Comparison of ENCODE assay signal across 21 cellular contexts in the genomic region with DNA sequence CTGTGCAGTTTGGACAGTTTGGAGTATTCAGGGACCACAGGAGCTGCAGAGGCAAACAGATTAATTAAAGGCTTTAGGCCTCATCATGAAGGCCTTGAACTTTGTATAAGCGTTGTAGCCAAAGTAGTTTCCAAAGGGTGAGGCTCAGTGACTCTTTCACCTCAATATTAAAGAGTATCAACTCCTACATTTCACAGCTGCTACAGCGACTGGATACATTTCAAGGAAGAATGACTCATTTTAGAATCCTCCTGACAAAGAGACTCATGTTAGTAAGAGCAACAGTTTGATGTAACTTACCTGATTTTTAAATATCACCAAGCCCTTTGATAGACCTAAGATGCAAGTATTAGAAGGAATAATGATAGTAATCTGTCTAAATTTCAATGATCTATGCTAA.
A peak's percentile ranks its signal among the peaks of the same experiment; 100 is the strongest.
DNase-seq lines count a peak whose midpoint lies in the region; ATAC-seq and TF ChIP-seq lines count a peak whose summit lies in the region.
"Had no signal": no experiment of that assay in that cellular context is flagged by ENCODE, and none has a peak within 500 bp of the region (broad histone marks: within the 10 kb centered on the region; RNA-seq: fewer than 3 reads in every experiment).

No MANE protein-coding gene starts in this region.

- no peak for ATAC-seq in activated T-cell treated with anti-CD3 and anti-CD28 coated beads, Interleukin-2, amount 50 U/mL, for 4 hours
- ATAC-seq: GM12878; HepG2; stimulated activated naive CD8-positive, alpha-beta T cell treated with anti-CD3 and anti-CD28 coated beads, Interleukin-15, Interleukin-2, amounts not matched to agents 100 U/mL and 50 U/mL, for 24 hours had no signal

- H3K36me3 Mint-ChIP-seq in activated T-cell treated with anti-CD3 and anti-CD28 coated beads, Interleukin-2, amount 50 U/mL, for 4 hours (ENCODE audit: insufficient read depth) = no peaks in the 10 kb centered on the region
- H3K36me3 Mint-ChIP-seq: CD8-positive, alpha-beta memory T cell had no signal

- no peaks in the 10 kb centered on the region for H3K36me3 ChIP-seq in adipocyte (ENCODE audit: control insufficient read depth, insufficient read depth, low read length, severe bottlenecking)
- no peaks in the 10 kb centered on the region for H3K36me3 ChIP-seq in sigmoid colon
- H3K36me3 ChIP-seq: cardiac muscle cell, WERI-Rb-1 had no signal

- H3K4me1 Mint-ChIP-seq in activated T-cell treated with anti-CD3 and anti-CD28 coated beads, Interleukin-2, amount 50 U/mL, for 4 hours (ENCODE audit: low read depth) = no peaks in the 10 kb centered on the region
- H3K4me1 Mint-ChIP-seq: CD8-positive, alpha-beta memory T cell had no signal

- H3K27me3 ChIP-seq in adipocyte (replicated peaks; ENCODE audit: control insufficient read depth, insufficient read depth, low read length) = no peaks in the 10 kb centered on the region
- no peaks in the 10 kb centered on the region for H3K27me3 ChIP-seq in sigmoid colon
- H3K27me3 ChIP-seq: cardiac muscle cell had no signal

- no peaks in the 10 kb centered on the region for H3K9me3 Mint-ChIP-seq in activated T-cell treated with anti-CD3 and anti-CD28 coated beads, Interleukin-2, amount 50 U/mL, for 4 hours

- no peak for TF ChIP-seq POLR2A in sigmoid colon (IDR thresholded peaks at IDR 0.05)

- H3K9ac ChIP-seq in adipocyte (ENCODE audit: low read length) = no peak overlapping the region

- H3K4me3 Mint-ChIP-seq in activated T-cell treated with anti-CD3 and anti-CD28 coated beads, Interleukin-2, amount 50 U/mL, for 4 hours = no peak overlapping the region
- H3K4me3 Mint-ChIP-seq: CD8-positive, alpha-beta memory T cell had no signal

- H3K27ac ChIP-seq in sigmoid colon = peak overlapping the region; percentile 3 to 68 (median 34)
- H3K27ac ChIP-seq: cardiac muscle cell, WERI-Rb-1 had no signal

- H3K4me1 ChIP-seq in adipocyte (ENCODE audit: control insufficient read depth, insufficient read depth, low read length) (peaks cover 6% of the 10 kb centered on the region), sigmoid colon (peaks cover 0 to 42% (median 26%) of the 10 kb centered on the region in 4 donors)

- H3K4me3 ChIP-seq in adipocyte (ENCODE audit: low read length) (no peak overlapping the region), fibroblast of the aortic adventitia (ENCODE audit: low read depth, low read length) (no peak overlapping the region), sigmoid colon (no peak overlapping the region)
- H3K4me3 ChIP-seq: cardiac muscle cell, GM12878 had no signal

- no peaks in the 10 kb centered on the region for H3K27me3 Mint-ChIP-seq in activated T-cell treated with anti-CD3 and anti-CD28 coated beads, Interleukin-2, amount 50 U/mL, for 4 hours (ENCODE audit: low read depth)

- H3K9me3 ChIP-seq in adipocyte (ENCODE audit: control insufficient read depth, low read length) (no peaks in the 10 kb centered on the region), sigmoid colon (no peaks in the 10 kb centered on the region)

- 56 to 65% methylated on average over 2 of the region's 2 CpGs for WGBS in sigmoid colon, 2 donors

- TF ChIP-seq EP300 in sigmoid colon (IDR thresholded peaks at IDR 0.05) = no peak

- DNase-seq in HT1080 (ENCODE audit: low read depth) (peak; percentile 44), adipocyte (ENCODE audit: low read depth) (peak; percentile 24), fibroblast of the aortic adventitia (ENCODE audit: low read depth) (peak; percentile 48), sigmoid colon (no peak), SW 1271 (lab: John Stamatoyannopoulos, UW) (no peak), cardiac septum (ENCODE audit: low spot score) (no peak)
- no peak for DNase-seq in activated T-cell treated with anti-CD3 and anti-CD28 coated beads, Interleukin-2, amount 50 U/mL, for 4 hours
- DNase-seq: activated CD4-positive, alpha-beta T cell treated with anti-CD3 and anti-CD28 coated beads, Interleukin-2, amount 50 U/mL, for 1 hour; activated effector memory CD4-positive, alpha-beta T cell treated with Interleukin-2 at 50 U/mL for 16 hours; AML-193; CD8-positive, alpha-beta memory T cell; kidney; NCI-H1417; NCI-H524; RPMI8226; stimulated activated CD4-positive, alpha-beta T cell treated with anti-CD3 and anti-CD28 coated beads, Interleukin-4, amount 100 ng/mL, for 24 hours; stimulated activated naive CD8-positive, alpha-beta T cell treated with anti-CD3 and anti-CD28 coated beads, Interleukin-15, Interleukin-2, amounts not matched to agents 100 U/mL and 50 U/mL, for 24 hours; WERI-Rb-1 had no signal

- intact Hi-C loops in sigmoid colon (cut with DNase I) = loop anchor here (10.0 kb wide), 2 partner anchors 200 to 420 kb away; no protein-coding TSS in a partner anchor
- intact Hi-C loops in cardiac septum (cut with DNase I) = no loop called here

- TF ChIP-seq CTCF in fibroblast of the aortic adventitia (IDR thresholded peaks at IDR 0.05; ENCODE audit: insufficient read depth, low read length) (no peak), sigmoid colon (IDR thresholded peaks at IDR 0.05) (no peak)

Comparison
In these comparisons a context has a peak if more than half of its experiments do, and no peak if none do; other contexts are left out.
1. DNase-seq: peak in HT1080 (single experiment), adipocyte (single experiment) and fibroblast of the aortic adventitia (single experiment); none in sigmoid colon (single experiment), SW 1271 (0 of 2), cardiac septum (single experiment) and activated T-cell treated with anti-CD3 and anti-CD28 coated beads, Interleukin-2, amount 50 U/mL, for 4 hours (single experiment).